28 cellular contexts compared by ENCODE assay signal in genomic region chr15:70241561-70242320, GRCh38.
DNase-seq lines count a peak whose midpoint lies in the region; ATAC-seq and TF ChIP-seq lines count a peak whose summit lies in the region.
"Had no signal": no experiment of that assay in that cellular context is flagged by ENCODE, and none has a peak within 500 bp of the region (broad histone marks: within the 10 kb centered on the region; RNA-seq: fewer than 3 reads in every experiment).

No MANE protein-coding gene starts in this region.

- TF ChIP-seq CTCF in NB4 (IDR thresholded peaks at IDR 0.05; ENCODE audit: low read depth, low read length) (no peak), endodermal cell (conservative IDR thresholded peaks at IDR 0.05) (no peak), spleen (IDR thresholded peaks at IDR 0.05 in 8 of 11, conservative IDR thresholded peaks at IDR 0.05 in 3 of 11) (no peak), psoas muscle (IDR thresholded peaks at IDR 0.05) (no peak)

- H3K4me3 ChIP-seq in NB4 (ENCODE audit: low read depth, low read length) (no peak overlapping the region), endodermal cell (ENCODE audit: low read length) (no peak overlapping the region), spleen (no peak overlapping the region), psoas muscle (no peak overlapping the region)
- H3K4me3 ChIP-seq: dorsolateral prefrontal cortex, esophagus squamous epithelium, left ventricle myocardium inferior, upper lobe of right lung had no signal

- no peaks in the 10 kb centered on the region for H3K36me3 Mint-ChIP-seq in activated naive CD4-positive, alpha-beta T cell treated with anti-CD3 and anti-CD28 coated beads, Interleukin-2, amount 10 ng/mL, durations not matched to agents 7 days and 5 days
- H3K36me3 Mint-ChIP-seq in endodermal cell (ENCODE audit: low read depth): no peaks in the 10 kb centered on the region
- H3K36me3 Mint-ChIP-seq: activated CD8-positive, alpha-beta memory T cell treated with anti-CD3 and anti-CD28 coated beads, Interleukin-2, amount 10 ng/mL, durations not matched to agents 7 days and 5 days had no signal

- peak overlapping the region; percentile 67 for H3K27ac Mint-ChIP-seq in activated naive CD4-positive, alpha-beta T cell treated with anti-CD3 and anti-CD28 coated beads, Interleukin-2, amount 10 ng/mL, durations not matched to agents 7 days and 5 days
- no peak overlapping the region for H3K27ac Mint-ChIP-seq in endodermal cell
- H3K27ac Mint-ChIP-seq: activated CD4-positive, alpha-beta T cell treated with anti-CD3 and anti-CD28 coated beads, Interleukin-2, amount 10 ng/mL, durations not matched to agents 24 days and 14 days; activated CD8-positive, alpha-beta memory T cell treated with anti-CD3 and anti-CD28 coated beads, Interleukin-2, amount 10 ng/mL, durations not matched to agents 7 days and 5 days; activated naive CD4-positive, alpha-beta T cell treated with anti-CD3 and anti-CD28 coated beads for 36 hours had no signal

- peaks cover 67% of the 10 kb centered on the region for H3K4me1 Mint-ChIP-seq in activated naive CD4-positive, alpha-beta T cell treated with anti-CD3 and anti-CD28 coated beads, Interleukin-2, amount 10 ng/mL, durations not matched to agents 7 days and 5 days
- H3K4me1 Mint-ChIP-seq in endodermal cell: no peaks in the 10 kb centered on the region

- intact Hi-C loops in spleen (cut with DNase I; ENCODE audit: low total_unique reads): no loop called here
- intact Hi-C loops in psoas muscle (cut with DNase I): no loop called here

- DNase-seq in activated naive CD4-positive, alpha-beta T cell treated with anti-CD3 and anti-CD28 coated beads, Interleukin-2, amount 10 ng/mL, durations not matched to agents 7 days and 5 days: no peak
- DNase-seq in activated naive CD4-positive, alpha-beta T cell treated with anti-CD3 and anti-CD28 coated beads, Interleukin-2, amount 50 U/mL, for 16 hours: no peak
- DNase-seq in NB4 (ENCODE audit: low read depth): peak; percentile 73
- peak; percentile 30 for DNase-seq in endodermal cell
- peak; percentile 54 for DNase-seq in spleen
- DNase-seq in psoas muscle: no peak
- DNase-seq: activated CD4-positive, alpha-beta T cell treated with anti-CD3 and anti-CD28 coated beads, Interleukin-2, amount 10 ng/mL, durations not matched to agents 24 days and 14 days; activated CD8-positive, alpha-beta memory T cell treated with anti-CD3 and anti-CD28 coated beads, Interleukin-2, amount 10 ng/mL, durations not matched to agents 7 days and 5 days; activated naive CD4-positive, alpha-beta T cell treated with anti-CD3 and anti-CD28 coated beads for 36 hours; amygdala; brain microvascular endothelial cell; COR-L47; dorsolateral prefrontal cortex; esophagus squamous epithelium; foreskin keratinocyte; head of caudate nucleus; islet precursor cell; left ventricle myocardium inferior; NCI-H1930; NCI-H510A treated with DMSO at 0.1 percent for 48 hours; Right ventricle myocardium superior; stimulated activated CD4-positive, alpha-beta T cell treated with anti-CD3 and anti-CD28 coated beads, Interleukin-4, amount 100 ng/mL, for 24 hours; T1000; upper lobe of right lung; WERI-Rb-1 had no signal

- WGBS in endodermal cell (ENCODE audit: insufficient coverage in 1 of 2, insufficient read length in 1 of 2), 2 experiments: 95 to 97% methylated on average over 11 of the region's 11 CpGs
- WGBS in spleen, 5 donors: 87 to 92% (median 90%) methylated on average over 11 of the region's 11 CpGs
- WGBS in psoas muscle, 3 donors: 91 to 95% (median 93%) methylated on average over 11 of the region's 11 CpGs

- CTCF ChIA-PET in activated naive CD4-positive, alpha-beta T cell treated with anti-CD3 and anti-CD28 coated beads, Interleukin-2, amount 10 ng/mL, durations not matched to agents 7 days and 5 days (lab: Charles Lee): interaction anchor here (1.6 to 1.7 kb wide), 2 partner anchors 10 kb away, joined by 3 to 4 read pairs; no protein-coding TSS in a partner anchor

- H3K27me3 ChIP-seq in endodermal cell (ENCODE audit: control insufficient read depth, insufficient read depth, low read length, poor library complexity, severe bottlenecking) (peaks cover 27% of the 10 kb centered on the region), spleen (replicated peaks in 1 of 7) (peaks cover 0 to 24% (median 0%) of the 10 kb centered on the region in 7 donors), psoas muscle (ENCODE audit: insufficient read depth in 3 of 3, low read length in 2 of 3) (no peaks in the 10 kb centered on the region)
- H3K27me3 ChIP-seq: brain microvascular endothelial cell, neutrophil, upper lobe of right lung had no signal

- ATAC-seq in psoas muscle (no peak), HG02973 (IDR thresholded peaks at IDR 0.05; ENCODE audit: unreplicated experiment) (no peak), HG03565 (IDR thresholded peaks at IDR 0.05; ENCODE audit: unreplicated experiment) (no peak)
- ATAC-seq: activated CD8-positive, alpha-beta memory T cell treated with anti-CD3 and anti-CD28 coated beads, Interleukin-2, amount 10 ng/mL, durations not matched to agents 7 days and 5 days; foreskin keratinocyte; upper lobe of right lung had no signal

- H3K27ac ChIP-seq in endodermal cell (ENCODE audit: low read depth, low read length) (no peak overlapping the region), spleen (no peak overlapping the region), psoas muscle (no peak overlapping the region)
- H3K27ac ChIP-seq: brain microvascular endothelial cell, dorsolateral prefrontal cortex, esophagus squamous epithelium, foreskin keratinocyte, left ventricle myocardium inferior, neutrophil, upper lobe of right lung, WERI-Rb-1 had no signal

- H3K9ac ChIP-seq in endodermal cell (ENCODE audit: extremely low read depth, low read length, poor library complexity, severe bottlenecking): no peak overlapping the region

- H3K9me3 ChIP-seq in endodermal cell (ENCODE audit: control insufficient read depth, low read length) (no peaks in the 10 kb centered on the region), spleen (no peaks in the 10 kb centered on the region), psoas muscle (no peaks in the 10 kb centered on the region)
- H3K9me3 ChIP-seq: esophagus squamous epithelium, left ventricle myocardium inferior, neutrophil, upper lobe of right lung had no signal

- H3K36me3 ChIP-seq in endodermal cell (ENCODE audit: control insufficient read depth, insufficient read depth, low read length): no peaks in the 10 kb centered on the region
- no peaks in the 10 kb centered on the region for H3K36me3 ChIP-seq in spleen
- no peaks in the 10 kb centered on the region for H3K36me3 ChIP-seq in psoas muscle (ENCODE audit: insufficient read depth in 1 of 2, low read depth in 1 of 2)
- H3K36me3 ChIP-seq: brain microvascular endothelial cell, esophagus squamous epithelium, left ventricle myocardium inferior, neutrophil, upper lobe of right lung, WERI-Rb-1 had no signal

- peaks cover 7% of the 10 kb centered on the region for H3K27me3 Mint-ChIP-seq in activated naive CD4-positive, alpha-beta T cell treated with anti-CD3 and anti-CD28 coated beads, Interleukin-2, amount 10 ng/mL, durations not matched to agents 7 days and 5 days
- peaks cover 23% of the 10 kb centered on the region for H3K27me3 Mint-ChIP-seq in endodermal cell (ENCODE audit: insufficient read depth)

- H3K4me1 ChIP-seq in endodermal cell (ENCODE audit: control insufficient read depth, insufficient read depth, low read length): no peaks in the 10 kb centered on the region
- H3K4me1 ChIP-seq in spleen: peaks cover 0 to 55% (median 15%) of the 10 kb centered on the region in 6 donors
- H3K4me1 ChIP-seq in psoas muscle: no peaks in the 10 kb centered on the region
- H3K4me1 ChIP-seq: left ventricle myocardium inferior had no signal

- no peak overlapping the region for H3K4me3 Mint-ChIP-seq in activated naive CD4-positive, alpha-beta T cell treated with anti-CD3 and anti-CD28 coated beads, Interleukin-2, amount 10 ng/mL, durations not matched to agents 7 days and 5 days
- no peak overlapping the region for H3K4me3 Mint-ChIP-seq in endodermal cell
- H3K4me3 Mint-ChIP-seq: activated CD4-positive, alpha-beta T cell treated with anti-CD3 and anti-CD28 coated beads, Interleukin-2, amount 10 ng/mL, durations not matched to agents 24 days and 14 days; activated CD8-positive, alpha-beta memory T cell treated with anti-CD3 and anti-CD28 coated beads, Interleukin-2, amount 10 ng/mL, durations not matched to agents 7 days and 5 days; activated naive CD4-positive, alpha-beta T cell treated with anti-CD3 and anti-CD28 coated beads for 36 hours had no signal

- TF ChIP-seq POLR2A in NB4 (IDR thresholded peaks at IDR 0.05; ENCODE audit: extremely low read depth, insufficient read length) (no peak), spleen (IDR thresholded peaks at IDR 0.05) (no peak)

- H3K9me3 Mint-ChIP-seq in activated naive CD4-positive, alpha-beta T cell treated with anti-CD3 and anti-CD28 coated beads, Interleukin-2, amount 10 ng/mL, durations not matched to agents 7 days and 5 days: no peaks in the 10 kb centered on the region
- no peaks in the 10 kb centered on the region for H3K9me3 Mint-ChIP-seq in endodermal cell
- H3K9me3 Mint-ChIP-seq: activated CD4-positive, alpha-beta T cell treated with anti-CD3 and anti-CD28 coated beads, Interleukin-2, amount 10 ng/mL, durations not matched to agents 24 days and 14 days; activated naive CD4-positive, alpha-beta T cell treated with anti-CD3 and anti-CD28 coated beads for 36 hours had no signal

Comparison
In these comparisons a context has a peak if more than half of its experiments do, and no peak if none do; other contexts are left out.
1. DNase-seq: peak in NB4 (single experiment), endodermal cell (single experiment) and spleen (single experiment); none in activated naive CD4-positive, alpha-beta T cell treated with anti-CD3 and anti-CD28 coated beads, Interleukin-2, amount 10 ng/mL, durations not matched to agents 7 days and 5 days (single experiment), activated naive CD4-positive, alpha-beta T cell treated with anti-CD3 and anti-CD28 coated beads, Interleukin-2, amount 50 U/mL, for 16 hours (single experiment) and psoas muscle (0 of 2).